22 cellular contexts compared by ENCODE assay signal in genomic region chr2:150159300-150159699, GRCh38.
"Had no signal": no experiment of that assay in that cellular context is flagged by ENCODE, and none has a peak within 500 bp of the region (broad histone marks: within the 10 kb centered on the region; RNA-seq: fewer than 3 reads in every experiment).

No MANE protein-coding gene starts in this region.

- FAIRE-seq: HepG2, K562, RCC 7860 had no signal

- H3K4me2 ChIP-seq: KMS-11 had no signal

- H3K9me3 ChIP-seq: SJSA1 had no signal

- H3K4me3 ChIP-seq: K562, SJSA1 had no signal

- H3K4me1 ChIP-seq: SJSA1 had no signal

- H3K27me3 ChIP-seq: SJSA1 had no signal

- H3K36me3 ChIP-seq: SJSA1 had no signal

- ATAC-seq: HepG2, K562 had no signal

- H3K9ac ChIP-seq: KMS-11 had no signal

- DNase-seq: IMR-90, Kasumi-1, MM.1S, NCI-H1092 treated with DMSO at 0.1 percent for 48 hours, NCI-H1436, NCI-H187, NCI-H2029, NCI-H2081 treated with DMSO at 0.1 percent for 48 hours, NCI-H2171, NCI-H226, NCI-H446, NCI-H510A, NCI-H524 treated with DMSO at 0.1 percent for 48 hours, NCI-H774, Right ventricle myocardium superior, RPMI8226, SIG-M5 had no signal

- H3K27ac ChIP-seq: KMS-11, SJSA1 had no signal
